Comparison of ENCODE assay signal across 8 cellular contexts in genomic region chr1:11100149-11100493, GRCh38. TPM values are rescaled to one million over a fixed set of nuclear protein-coding genes. Genes with fewer than 3 reads are reported as not detected.
DNase-seq lines count a peak whose midpoint lies in the region; ATAC-seq lines count a peak whose summit lies in the region.

No MANE protein-coding gene starts in this region.

- H3K9me3 ChIP-seq in adipocyte (ENCODE audit: control insufficient read depth, low read length), result no peaks in the 10 kb centered on the region

- no peak for DNase-seq in activated CD4-positive, alpha-beta T cell treated with anti-CD3 and anti-CD28 coated beads for 36 hours
- DNase-seq in activated CD4-positive, alpha-beta T cell treated with anti-CD3 and anti-CD28 coated beads for 1 hour, result no peak
- DNase-seq in adipocyte (ENCODE audit: low read depth), result no peak
- DNase-seq in HK-2 (ENCODE audit: unreplicated experiment), result no peak

- intact Hi-C loops in activated CD4-positive, alpha-beta T cell treated with anti-CD3 and anti-CD28 coated beads for 36 hours (cut with DNase I, micrococcal nuclease), result no loop called here

- peaks cover 17% of the 10 kb centered on the region for H3K36me3 Mint-ChIP-seq in activated CD4-positive, alpha-beta T cell treated with anti-CD3 and anti-CD28 coated beads for 36 hours (ENCODE audit: low read depth)

- peak overlapping the region; percentile 99 for H3K4me3 ChIP-seq in adipocyte (ENCODE audit: low read length)

- CTCF ChIA-PET in activated CD4-positive, alpha-beta T cell treated with anti-CD3 and anti-CD28 coated beads for 36 hours (lab: Charles Lee), result interaction anchor here (0.7 to 2.6 kb wide), 2 partner anchors 26 to 63 kb away, joined by 3 to 25 read pairs; no protein-coding TSS in a partner anchor

- H3K36me3 ChIP-seq in adipocyte (ENCODE audit: control insufficient read depth, insufficient read depth, low read length, severe bottlenecking), result peaks cover 19% of the 10 kb centered on the region

- H3K27ac ChIP-seq in layer of hippocampus (ENCODE audit: low read depth, low read length), result peak overlapping the region; percentile 74
- H3K27ac ChIP-seq in temporal lobe (ENCODE audit: low read depth, low read length), result peak overlapping the region; percentile 87

- H3K27me3 Mint-ChIP-seq in activated CD4-positive, alpha-beta T cell treated with anti-CD3 and anti-CD28 coated beads for 36 hours, result no peaks in the 10 kb centered on the region

- H3K4me3 Mint-ChIP-seq in activated CD4-positive, alpha-beta T cell treated with anti-CD3 and anti-CD28 coated beads for 36 hours, result peak overlapping the region; percentile 95

- H3K9me3 Mint-ChIP-seq in activated CD4-positive, alpha-beta T cell treated with anti-CD3 and anti-CD28 coated beads for 36 hours (ENCODE audit: low read depth), result no peaks in the 10 kb centered on the region

- H3K4me1 ChIP-seq in adipocyte (ENCODE audit: control insufficient read depth, insufficient read depth, low read length), result peaks cover 15% of the 10 kb centered on the region

- no peaks in the 10 kb centered on the region for H3K27me3 ChIP-seq in adipocyte (replicated peaks; ENCODE audit: control insufficient read depth, insufficient read depth, low read length)
- H3K27me3 ChIP-seq in layer of hippocampus (ENCODE audit: control insufficient read depth, insufficient read depth, low read length), result no peaks in the 10 kb centered on the region

- POLR2A ChIA-PET in activated CD4-positive, alpha-beta T cell treated with anti-CD3 and anti-CD28 coated beads for 36 hours (lab: Charles Lee), result interaction anchor here (0.6 to 1.2 kb wide), 4 partner anchors 43 to 717 kb away, joined by 3 to 10 read pairs (median 6); no protein-coding TSS in a partner anchor

- H3K4me1 Mint-ChIP-seq in activated CD4-positive, alpha-beta T cell treated with anti-CD3 and anti-CD28 coated beads for 36 hours, result peaks cover 11% of the 10 kb centered on the region

- peak overlapping the region; percentile 92 for H3K27ac Mint-ChIP-seq in activated CD4-positive, alpha-beta T cell treated with anti-CD3 and anti-CD28 coated beads for 36 hours

- peak overlapping the region; percentile 99 for H3K9ac ChIP-seq in adipocyte (ENCODE audit: low read length)

- ATAC-seq in activated CD4-positive, alpha-beta T cell treated with anti-CD3 and anti-CD28 coated beads for 36 hours, result no peak
- no peak for ATAC-seq in GM21786 (IDR thresholded peaks at IDR 0.05; ENCODE audit: unreplicated experiment)
- ATAC-seq in HG03442 (IDR thresholded peaks at IDR 0.05; ENCODE audit: unreplicated experiment), result no peak

RNA-seq across cellular contexts. Expression of gene EXOSC10, which starts 0.5 kb away (rescaled TPM):
- total RNA-seq in activated CD4-positive, alpha-beta T cell treated with anti-CD3 and anti-CD28 coated beads for 36 hours, result 10 to 100 TPM; 74.3 to 89.6 TPM
- total RNA-seq in temporal lobe, result 34.9 TPM

RNA-seq across cellular contexts. Expression of gene SRM, which starts 40.3 kb away (rescaled TPM):
- 100 to 1,000 TPM; 180 to 242 TPM for total RNA-seq in activated CD4-positive, alpha-beta T cell treated with anti-CD3 and anti-CD28 coated beads for 36 hours
- total RNA-seq in temporal lobe, result 35.4 TPM

RNA-seq across cellular contexts. Expression of gene MASP2, which starts 53.1 kb away (rescaled TPM):
- not detected for total RNA-seq in activated CD4-positive, alpha-beta T cell treated with anti-CD3 and anti-CD28 coated beads for 36 hours
- total RNA-seq in temporal lobe, result not detected
